ENCODE assay signal across 13 cellular contexts in the genomic region with DNA sequence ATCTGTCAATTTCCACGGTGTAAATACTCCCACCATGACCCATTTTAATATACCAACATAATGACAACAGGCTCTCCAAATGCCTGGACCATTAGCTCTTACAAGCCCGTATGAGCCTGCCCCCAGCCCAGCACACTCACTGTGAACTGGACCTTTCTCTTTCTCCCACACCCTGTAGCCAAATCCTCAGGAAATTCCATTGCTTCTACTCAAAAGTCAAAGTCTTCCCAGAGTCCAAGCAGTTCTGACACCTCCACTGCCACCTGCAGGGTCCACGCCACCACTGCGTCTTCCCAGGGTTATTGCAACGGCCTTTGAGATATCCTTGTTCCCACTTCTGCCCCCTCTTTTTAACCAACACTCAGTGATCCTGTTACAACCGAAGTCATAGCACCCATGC.
DNase-seq lines count a peak whose midpoint lies in the region; ATAC-seq and TF ChIP-seq lines count a peak whose summit lies in the region.
"Had no signal": no experiment of that assay in that cellular context is flagged by ENCODE, and none has a peak within 500 bp of the region (broad histone marks: within the 10 kb centered on the region; RNA-seq: fewer than 3 reads in every experiment).

No MANE protein-coding gene starts in this region.

- ATAC-seq in GM19463 (IDR thresholded peaks at IDR 0.05; ENCODE audit: unreplicated experiment) = no peak
- no peak for ATAC-seq in HG03565 (IDR thresholded peaks at IDR 0.05; ENCODE audit: unreplicated experiment)
- ATAC-seq in sciatic nerve = no peak
- ATAC-seq in GM18858 (IDR thresholded peaks at IDR 0.05; ENCODE audit: unreplicated experiment) = no peak
- ATAC-seq: naive thymus-derived CD4-positive, alpha-beta T cell had no signal

- peak; percentile 65 for DNase-seq in AG04449 (ENCODE audit: low read depth, low spot score)
- DNase-seq in GM04504 (ENCODE audit: low read depth) = peak; percentile 34
- peak; percentile 30 for DNase-seq in NCI-H69 (lab: John Stamatoyannopoulos, UW)
- DNase-seq in choroid plexus epithelial cell (ENCODE audit: low read depth) = no peak
- DNase-seq in sciatic nerve (ENCODE audit: low spot score) = no peak
- DNase-seq: activated T-cell treated with anti-CD3 and anti-CD28 coated beads, Interleukin-2, amount 50 U/mL, for 1 hour; naive thymus-derived CD4-positive, alpha-beta T cell; Right ventricle myocardium superior; sigmoid colon; transverse colon had no signal

- CTCF ChIA-PET in AG04449 (lab: Yijun Ruan, JAX) = interaction anchor here (0.7 to 2.7 kb wide), 7 partner anchors 10 to 146 kb away, joined by 3 to 13 read pairs (median 3); no protein-coding TSS in a partner anchor

- intact Hi-C loops in sciatic nerve (cut with DNase I) = no loop called here

- H3K4me3 ChIP-seq in AG04449 (ENCODE audit: low read depth, low read length) (no peak overlapping the region), choroid plexus epithelial cell (ENCODE audit: low read depth, low read length) (no peak overlapping the region)
- H3K4me3 ChIP-seq: sigmoid colon, transverse colon had no signal

- POLR2A ChIA-PET in AG04449 (lab: Yijun Ruan, JAX) = no interaction called here

- TF ChIP-seq CTCF in AG04449 (IDR thresholded peaks at IDR 0.05; ENCODE audit: insufficient read depth, low read length, missing control alignments) (peak; percentile 49), choroid plexus epithelial cell (conservative IDR thresholded peaks at IDR 0.05; ENCODE audit: low read depth, low read length) (peak; percentile 19)

Comparison
In these comparisons a context has a peak if more than half of its experiments do, and no peak if none do; other contexts are left out.
1. DNase-seq: peak in AG04449 (single experiment), GM04504 (single experiment) and NCI-H69 (single experiment); none in choroid plexus epithelial cell (single experiment) and sciatic nerve (single experiment).